In the genomic region with DNA sequence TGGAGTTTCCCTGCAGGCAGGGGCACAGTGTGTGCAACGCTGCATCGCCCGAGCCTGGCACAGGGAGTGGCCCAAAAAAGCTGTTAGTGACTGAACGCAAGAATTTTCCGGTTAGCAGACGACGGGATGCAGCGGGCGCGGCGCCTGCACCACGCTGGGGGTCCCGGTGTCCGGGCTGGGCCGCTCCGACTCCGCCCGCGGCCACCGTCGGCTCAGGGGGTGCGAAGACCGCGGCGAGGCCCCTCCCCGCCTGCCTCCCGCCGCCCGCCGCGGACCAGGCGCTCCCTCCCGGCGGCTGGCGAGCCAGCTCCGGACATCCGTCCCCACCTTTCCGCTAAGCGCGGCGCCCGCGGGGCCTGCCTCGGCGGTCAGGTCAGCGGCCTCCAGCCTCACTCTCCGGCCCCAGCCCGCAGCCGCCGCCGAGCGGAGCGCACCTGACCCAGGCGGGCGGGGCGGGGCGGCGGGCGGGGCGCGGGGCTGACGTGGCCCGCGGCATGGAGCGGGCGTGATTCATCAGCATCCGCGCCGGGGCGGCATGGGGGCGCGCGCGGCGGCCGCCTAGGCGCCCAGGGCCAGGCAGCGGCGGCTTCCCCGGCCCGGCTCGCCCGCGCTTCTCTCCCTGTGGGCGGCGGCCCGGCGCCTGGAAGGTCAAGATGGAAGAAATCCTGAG, we compare ENCODE assay signal across 8 cellular contexts. TPM values are rescaled to one million over a fixed set of nuclear protein-coding genes. Genes with fewer than 3 reads are reported as not detected.
DNase-seq lines count a peak whose midpoint lies in the region; ATAC-seq and TF ChIP-seq lines count a peak whose summit lies in the region.

ARFGEF3 (plus strand) TSS at position 506 of the 670 bp plus-strand sequence; CDS start at position 654, 148 bp downstream.

- under 1% methylated on average over 88 of the region's 88 CpGs for WGBS in urinary bladder

- peak; percentile 83 for ATAC-seq in HG03196 (IDR thresholded peaks at IDR 0.05; ENCODE audit: unreplicated experiment)

- intact Hi-C loops in left ventricle myocardium inferior (cut with micrococcal nuclease), result no loop called here
- intact Hi-C loops in posterior vena cava (cut with DNase I), result no loop called here

- no peaks in the 10 kb centered on the region for H3K36me3 ChIP-seq in SK-N-MC (ENCODE audit: insufficient read depth, low read length)
- H3K36me3 ChIP-seq in left ventricle myocardium inferior, result no peaks in the 10 kb centered on the region
- H3K36me3 ChIP-seq in urinary bladder (ENCODE audit: insufficient read depth), result no peaks in the 10 kb centered on the region

- H3K27me3 ChIP-seq in left ventricle myocardium inferior (ENCODE audit: low read depth), result peaks cover 38% of the 10 kb centered on the region

- H3K9me3 ChIP-seq in SK-N-MC (ENCODE audit: low read depth, low read length), result no peaks in the 10 kb centered on the region
- no peaks in the 10 kb centered on the region for H3K9me3 ChIP-seq in left ventricle myocardium inferior (replicated peaks)

- H3K27ac ChIP-seq in SK-N-MC (no peak within 1 kb of the TSS), left ventricle myocardium inferior (replicated peaks) (peak within 1 kb of the TSS; percentile 40), urinary bladder (ENCODE audit: low read depth) (peak within 1 kb of the TSS; percentile 34)

- H3K9ac ChIP-seq in SK-N-MC (ENCODE audit: insufficient read length), result no peak within 1 kb of the TSS

- H3K4me3 ChIP-seq in SK-N-MC (peak within 1 kb of the TSS; percentile 81), left ventricle myocardium inferior (peak within 1 kb of the TSS; percentile 77), urinary bladder (ENCODE audit: low read depth, low read length) (peak within 1 kb of the TSS; percentile 73)

- DNase-seq in SHP77 (lab: John Stamatoyannopoulos, UW) (peak; percentile 48 to 68), SHP77 treated with DMSO at 0.1 percent for 48 hours (lab: John Stamatoyannopoulos, UW) (no peak), SK-N-MC (ENCODE audit: low read depth, low spot score) (no peak), left ventricle myocardium inferior (peak; percentile 34), posterior vena cava (ENCODE audit: low spot score) (peak; percentile 83)
- peak; percentile 16 for DNase-seq in activated naive CD8-positive, alpha-beta T cell treated with anti-CD3 and anti-CD28 coated beads, Interleukin-2, amount 50 U/mL, for 16 hours (ENCODE audit: low read depth, low spot score)

- TF ChIP-seq CTCF in left ventricle myocardium inferior (IDR thresholded peaks at IDR 0.05; ENCODE audit: borderline replicate concordance), result no peak

- peaks cover 19% of the 10 kb centered on the region for H3K4me1 ChIP-seq in left ventricle myocardium inferior
- H3K4me1 ChIP-seq in urinary bladder (ENCODE audit: insufficient read depth), result no peaks in the 10 kb centered on the region

RNA-seq across cellular contexts. Expression of gene ARFGEF3, which starts in this region (rescaled TPM):
- total RNA-seq in left ventricle myocardium inferior (2.0 TPM), posterior vena cava (1 to 10 TPM; 1.3 to 2.0 TPM), urinary bladder (9.6 TPM)
- polyA plus RNA-seq in urinary bladder, result 1.3 TPM

Comparison
In these comparisons a context has a peak if more than half of its experiments do, and no peak if none do; other contexts are left out.
1. DNase-seq: peak in SHP77 (2 of 2), activated naive CD8-positive, alpha-beta T cell treated with anti-CD3 and anti-CD28 coated beads, Interleukin-2, amount 50 U/mL, for 16 hours (single experiment), left ventricle myocardium inferior (single experiment) and posterior vena cava (single experiment); none in SHP77 treated with DMSO at 0.1 percent for 48 hours (single experiment) and SK-N-MC (single experiment).
2. Peak in every context shown above with its lines, with median percentiles within 50 percentile points of each other: H3K4me3 ChIP-seq.